Comparison of ENCODE assay signal across 8 cellular contexts in the genomic region with DNA sequence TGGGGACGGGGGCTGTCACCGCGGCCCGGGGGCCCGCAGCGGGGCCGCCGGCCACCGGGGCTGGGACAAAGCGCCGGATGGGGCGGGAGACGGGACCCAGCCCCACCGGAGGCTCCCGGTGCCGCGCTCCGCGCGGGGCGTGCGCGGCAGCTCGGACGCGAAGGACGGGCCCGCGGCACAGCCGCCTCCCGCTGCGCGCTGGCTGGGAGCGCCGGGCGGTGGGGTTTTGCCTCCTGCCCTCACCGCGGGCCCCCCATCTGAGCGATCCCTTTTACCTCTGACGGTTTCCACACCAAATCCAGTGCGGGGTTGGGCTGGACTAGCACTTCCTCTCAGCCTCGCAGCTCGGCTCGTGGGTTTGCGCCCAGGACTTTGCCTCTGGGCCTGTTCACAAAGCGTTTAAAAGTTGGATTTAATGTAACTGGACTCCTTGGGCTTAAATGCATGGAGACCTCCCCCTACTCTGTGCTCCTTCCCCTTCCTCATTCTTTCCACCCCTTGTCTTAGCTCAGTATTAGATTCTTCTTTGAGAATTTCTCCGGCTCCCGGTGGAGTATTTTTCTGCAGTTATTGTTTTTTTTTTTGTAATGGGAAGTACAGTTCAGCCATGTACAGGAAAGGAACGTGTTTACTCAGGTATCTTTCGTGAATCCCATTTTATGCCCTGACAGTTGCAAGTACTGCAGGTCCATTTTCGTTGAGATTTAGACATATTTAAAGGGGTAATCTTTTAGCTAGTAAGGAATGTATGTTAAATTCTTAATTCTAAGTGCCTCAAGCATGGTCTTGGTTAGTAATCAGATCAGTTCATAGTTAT. TPM values are rescaled to one million over a fixed set of nuclear protein-coding genes. Genes with fewer than 3 reads are reported as not detected.
DNase-seq lines count a peak whose midpoint lies in the region; ATAC-seq and TF ChIP-seq lines count a peak whose summit lies in the region.

No MANE protein-coding gene starts in this region.

- peaks cover 34% of the 10 kb centered on the region for H3K4me1 Mint-ChIP-seq in CD14-positive monocyte
- H3K4me1 Mint-ChIP-seq in activated T-helper 2 cell treated with anti-CD3 and anti-CD28 coated beads, Interferon-gamma antibody, Interleukin-2, Interleukin-4, amounts not matched to agents 10 μg/mL and 5 μg/mL and 100 μg/mL, durations not matched to agents 14 hours and 24 hours and 36 hours (ENCODE audit: low read depth), result peaks cover 15% of the 10 kb centered on the region
- H3K4me1 Mint-ChIP-seq in natural killer cell treated with Interleukin-12 subunit alpha and Interleukin-12 subunit beta and Interleukin-15 and Interleukin-18, amount 100 ng/mL, for 72 hours (ENCODE audit: low read depth in 2 of 2), result peaks cover 12 to 16% of the 10 kb centered on the region in 2 donors

- no peaks in the 10 kb centered on the region for H3K27me3 ChIP-seq in upper lobe of right lung

- peaks cover 4 to 13% of the 10 kb centered on the region in 2 donors for H3K36me3 Mint-ChIP-seq in CD14-positive monocyte
- H3K36me3 Mint-ChIP-seq in activated T-helper 2 cell treated with anti-CD3 and anti-CD28 coated beads, Interferon-gamma antibody, Interleukin-2, Interleukin-4, amounts not matched to agents 10 μg/mL and 5 μg/mL and 100 μg/mL, durations not matched to agents 14 hours and 24 hours and 36 hours (ENCODE audit: low read depth), result no peaks in the 10 kb centered on the region
- no peaks in the 10 kb centered on the region for H3K36me3 Mint-ChIP-seq in natural killer cell treated with Interleukin-12 subunit alpha and Interleukin-12 subunit beta and Interleukin-15 and Interleukin-18, amount 100 ng/mL, for 72 hours

- intact Hi-C loops in CD14-positive monocyte (cut with micrococcal nuclease), result loop anchor here in 1 of 2 donors (5.0 kb wide), 1 partner anchor 139 kb away; the partner anchor contains the start of gene TNPO1
- intact Hi-C loops in activated T-helper 2 cell treated with anti-CD3 and anti-CD28 coated beads, Interferon-gamma antibody, Interleukin-2, Interleukin-4, amounts not matched to agents 10 μg/mL and 5 μg/mL and 100 μg/mL, durations not matched to agents 14 hours and 24 hours and 36 hours (cut with micrococcal nuclease), result loop anchor here (5.0 kb wide), 3 partner anchors 139 to 246 kb away; partner anchors contain the start of gene TNPO1
- intact Hi-C loops in upper lobe of right lung (cut with DNase I), result no loop called here

- H3K9me3 ChIP-seq in upper lobe of right lung, result no peaks in the 10 kb centered on the region

- H3K4me3 Mint-ChIP-seq in CD14-positive monocyte, result peak overlapping the region; percentile 96 to 97
- H3K4me3 Mint-ChIP-seq in activated T-helper 2 cell treated with anti-CD3 and anti-CD28 coated beads, Interferon-gamma antibody, Interleukin-2, Interleukin-4, amounts not matched to agents 10 μg/mL and 5 μg/mL and 100 μg/mL, durations not matched to agents 14 hours and 24 hours and 36 hours (ENCODE audit: low read depth), result peak overlapping the region; percentile 78
- H3K4me3 Mint-ChIP-seq in natural killer cell treated with Interleukin-12 subunit alpha and Interleukin-12 subunit beta and Interleukin-15 and Interleukin-18, amount 100 ng/mL, for 72 hours, result peak overlapping the region; percentile 96

- H3K36me3 ChIP-seq in upper lobe of right lung, result no peaks in the 10 kb centered on the region

- TF ChIP-seq CTCF in CD14-positive monocyte (IDR thresholded peaks at IDR 0.05) (no peak), upper lobe of right lung (IDR thresholded peaks at IDR 0.05) (no peak)

- peak overlapping the region; percentile 5 to 88 (median 84) for H3K27ac Mint-ChIP-seq in CD14-positive monocyte
- H3K27ac Mint-ChIP-seq in activated T-helper 2 cell treated with anti-CD3 and anti-CD28 coated beads, Interferon-gamma antibody, Interleukin-2, Interleukin-4, amounts not matched to agents 10 μg/mL and 5 μg/mL and 100 μg/mL, durations not matched to agents 14 hours and 24 hours and 36 hours, result no peak overlapping the region
- peak overlapping the region; percentile 70 to 75 for H3K27ac Mint-ChIP-seq in natural killer cell treated with Interleukin-12 subunit alpha and Interleukin-12 subunit beta and Interleukin-15 and Interleukin-18, amount 100 ng/mL, for 72 hours

- no peaks in the 10 kb centered on the region for H3K9me3 Mint-ChIP-seq in CD14-positive monocyte
- H3K9me3 Mint-ChIP-seq in activated T-helper 2 cell treated with anti-CD3 and anti-CD28 coated beads, Interferon-gamma antibody, Interleukin-2, Interleukin-4, amounts not matched to agents 10 μg/mL and 5 μg/mL and 100 μg/mL, durations not matched to agents 14 hours and 24 hours and 36 hours, result no peaks in the 10 kb centered on the region
- no peaks in the 10 kb centered on the region for H3K9me3 Mint-ChIP-seq in natural killer cell treated with Interleukin-12 subunit alpha and Interleukin-12 subunit beta and Interleukin-15 and Interleukin-18, amount 100 ng/mL, for 72 hours

- DNase-seq in CD14-positive monocyte (ENCODE audit: low spot score) (no peak), NOMO-1 (lab: John Stamatoyannopoulos, UW; ENCODE audit: unreplicated experiment in 2 of 2) (peak; percentile 36 to 55), fibroblast of the conjunctiva (ENCODE audit: low read depth) (peak; percentile 16), upper lobe of right lung (peak; percentile 83)
- DNase-seq in activated T-helper 2 cell treated with anti-CD3 and anti-CD28 coated beads, Interferon-gamma antibody, Interleukin-2, Interleukin-4, amounts not matched to agents 10 μg/mL and 5 μg/mL and 100 μg/mL, durations not matched to agents 14 hours and 24 hours and 36 hours (ENCODE audit: low spot score), result peak; percentile 10
- DNase-seq in natural killer cell treated with Interleukin-12 subunit alpha and Interleukin-12 subunit beta and Interleukin-15 and Interleukin-18, amount 100 ng/mL, for 72 hours (ENCODE audit: low spot score), result peak; percentile 65

- peak overlapping the region; percentile 97 for H3K27ac ChIP-seq in upper lobe of right lung

- peaks cover 10 to 17% (median 13%) of the 10 kb centered on the region in 3 donors for H3K27me3 Mint-ChIP-seq in CD14-positive monocyte (ENCODE audit: low read depth in 3 of 3)
- peaks cover 53% of the 10 kb centered on the region for H3K27me3 Mint-ChIP-seq in activated T-helper 2 cell treated with anti-CD3 and anti-CD28 coated beads, Interferon-gamma antibody, Interleukin-2, Interleukin-4, amounts not matched to agents 10 μg/mL and 5 μg/mL and 100 μg/mL, durations not matched to agents 14 hours and 24 hours and 36 hours (ENCODE audit: low read depth)
- H3K27me3 Mint-ChIP-seq in natural killer cell treated with Interleukin-12 subunit alpha and Interleukin-12 subunit beta and Interleukin-15 and Interleukin-18, amount 100 ng/mL, for 72 hours, result peaks cover 0 to 6% of the 10 kb centered on the region in 2 donors

- peaks cover 27% of the 10 kb centered on the region for H3K4me1 ChIP-seq in upper lobe of right lung

- ATAC-seq in GM19035 (IDR thresholded peaks at IDR 0.05; ENCODE audit: unreplicated experiment) (peak; percentile 38), HG03280 (IDR thresholded peaks at IDR 0.05; ENCODE audit: unreplicated experiment) (peak; percentile 31), upper lobe of right lung (peak; percentile 46)
- ATAC-seq in natural killer cell treated with Interleukin-12 subunit alpha and Interleukin-12 subunit beta and Interleukin-15 and Interleukin-18, amount 100 ng/mL, for 72 hours, result peak; percentile 74 to 75

- peak overlapping the region; percentile 64 for H3K4me3 ChIP-seq in upper lobe of right lung

RNA-seq across cellular contexts. Expression of gene FCHO2, which starts 0.7 kb away (rescaled TPM):
- 10 to 100 TPM in 1 of 2 donors, 1 to 10 TPM in 1; 8.3 to 10.1 TPM for polyA plus RNA-seq in CD14-positive monocyte
- total RNA-seq in activated T-helper 2 cell treated with anti-CD3 and anti-CD28 coated beads, Interferon-gamma antibody, Interleukin-2, Interleukin-4, amounts not matched to agents 10 μg/mL and 5 μg/mL and 100 μg/mL, durations not matched to agents 14 hours and 24 hours and 36 hours, result 1.3 and 1.6 TPM in 2 replicates
- 1 to 10 TPM; 3.4 to 7.1 TPM for total RNA-seq in natural killer cell treated with Interleukin-12 subunit alpha and Interleukin-12 subunit beta and Interleukin-15 and Interleukin-18, amount 100 ng/mL, for 72 hours
- 83.9 TPM for total RNA-seq in upper lobe of right lung

Comparison
In these comparisons a context has a peak if more than half of its experiments do, and no peak if none do; other contexts are left out.
1. RNA of gene FCHO2, which starts 0.7 kb away (total RNA-seq): 83.9 TPM in upper lobe of right lung (single experiment); 3.4 to 7.1 TPM in natural killer cell treated with Interleukin-12 subunit alpha and Interleukin-12 subunit beta and Interleukin-15 and Interleukin-18, amount 100 ng/mL, for 72 hours and 1.3 to 1.6 TPM in activated T-helper 2 cell treated with anti-CD3 and anti-CD28 coated beads, Interferon-gamma antibody, Interleukin-2, Interleukin-4, amounts not matched to agents 10 μg/mL and 5 μg/mL and 100 μg/mL, durations not matched to agents 14 hours and 24 hours and 36 hours; every median in the first group is over 10 times any median in the second.
2. Peak in every context shown above with its lines, with median percentiles within 50 percentile points of each other: H3K4me3 Mint-ChIP-seq and ATAC-seq.